ENCODE assay signal across 20 cellular contexts in the genomic region with DNA sequence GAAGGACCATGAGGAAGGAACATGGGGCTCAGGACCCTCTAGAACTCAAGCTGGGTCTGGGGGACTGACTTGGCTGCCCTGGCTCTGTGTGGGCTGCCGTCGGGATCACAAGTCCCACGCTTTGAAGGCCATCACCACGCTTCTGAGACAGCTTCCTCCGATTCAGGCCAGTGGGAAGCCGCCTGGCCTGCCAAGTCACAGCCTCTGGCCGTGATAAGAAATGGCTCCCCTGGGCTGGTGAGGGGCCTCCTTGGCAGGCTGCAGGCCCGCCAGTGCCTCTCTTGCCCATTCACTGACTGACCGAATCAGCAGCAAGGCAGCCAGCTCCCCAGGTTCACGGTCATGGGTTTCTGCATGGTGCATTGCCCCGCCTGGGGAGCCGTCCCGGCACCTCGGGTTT. TPM values are rescaled to one million over a fixed set of nuclear protein-coding genes. Genes with fewer than 3 reads are reported as not detected.
DNase-seq lines count a peak whose midpoint lies in the region; ATAC-seq, FAIRE-seq and TF ChIP-seq lines count a peak whose summit lies in the region.
"Had no signal": no experiment of that assay in that cellular context is flagged by ENCODE, and none has a peak within 500 bp of the region (broad histone marks: within the 10 kb centered on the region; RNA-seq: fewer than 3 reads in every experiment).

No MANE protein-coding gene starts in this region.

- FAIRE-seq in HepG2 (lab: Jason Lieb, UNC), result no peak
- FAIRE-seq: A549, GM12892, GM19239, HTR-8/SVneo had no signal

- H3K36me3 ChIP-seq in HepG2 (replicated peaks in 1 of 2; ENCODE audit: control insufficient read depth in 1 of 2, insufficient read depth in 2 of 2, low read length in 2 of 2), result no peaks in the 10 kb centered on the region
- no peaks in the 10 kb centered on the region for H3K36me3 ChIP-seq in right lobe of liver
- no peaks in the 10 kb centered on the region for H3K36me3 ChIP-seq in hepatocyte (replicated peaks; ENCODE audit: insufficient read depth, low read depth)
- H3K36me3 ChIP-seq in parathyroid adenoma (ENCODE audit: control insufficient read depth, insufficient read depth, low read length), result no peaks in the 10 kb centered on the region

- DNase-seq in HepG2 (ENCODE audit: low spot score) (no peak), right lobe of liver (no peak), hepatocyte (ENCODE audit: low spot score) (peak; percentile 5), NCI-H146 treated with DMSO at 0.1 percent for 48 hours (lab: John Stamatoyannopoulos, UW; ENCODE audit: unreplicated experiment) (no peak), lower leg skin (ENCODE audit: low spot score in 2 of 2) (no peak), NCI-H2107 treated with DMSO at 0.1 percent for 48 hours (lab: John Stamatoyannopoulos, UW; ENCODE audit: unreplicated experiment) (no peak)
- DNase-seq: CD4-positive, alpha-beta T cell; DND-41; GDM1; KBM-7; NCI-H1694; NCI-H446 treated with DMSO at 0.1 percent for 48 hours had no signal

- H4K20me1 ChIP-seq in HepG2 (ENCODE audit: insufficient read depth, low read length) (no peaks in the 10 kb centered on the region), hepatocyte (ENCODE audit: insufficient read depth, poor library complexity, severe bottlenecking) (no peaks in the 10 kb centered on the region)

- no TSS peak for BruUV-seq in HepG2 (replicated peaks; lab: Mats Ljungman, UMichigan)

- TF ChIP-seq CTCF in HepG2 (CRISPR knock-in tag; IDR thresholded peaks at IDR 0.05) (no peak), right lobe of liver (IDR thresholded peaks at IDR 0.05) (no peak), hepatocyte (IDR thresholded peaks at IDR 0.05; ENCODE audit: poor library complexity) (no peak), parathyroid adenoma (IDR thresholded peaks at IDR 0.05) (no peak), lower leg skin (IDR thresholded peaks at IDR 0.05) (no peak)

- WGBS in HepG2 (ENCODE audit: low lambda C conversion rate), result 100% methylated on average over 5 of the region's 14 CpGs
- no CpG with 5 or more reads among the region's 14 CpGs for WGBS in right lobe of liver (ENCODE audit: insufficient coverage, low coverage, low lambda C conversion rate, missing lambda C conversion rate)
- 92% methylated on average over 14 of the region's 14 CpGs for WGBS in hepatocyte (ENCODE audit: low lambda C conversion rate, missing lambda C conversion rate)
- WGBS in lower leg skin, 2 donors, result 95 to 96% methylated on average over 10 to 14 of the region's 14 CpGs

- intact Hi-C loops in HepG2 (cut with micrococcal nuclease; ENCODE audit: unreplicated experiment) (no loop called here), right lobe of liver (cut with DNase I) (no loop called here), lower leg skin (cut with DNase I; ENCODE audit: low total_unique reads) (no loop called here)

- H3K27me3 ChIP-seq in HepG2 (ENCODE audit: control insufficient read depth in 1 of 2, insufficient read depth in 2 of 2, low read length in 2 of 2) (no peaks in the 10 kb centered on the region), right lobe of liver (no peaks in the 10 kb centered on the region), hepatocyte (no peaks in the 10 kb centered on the region), parathyroid adenoma (ENCODE audit: control insufficient read depth, insufficient read depth, low read length) (no peaks in the 10 kb centered on the region)

- H3K79me2 ChIP-seq in HepG2 (ENCODE audit: insufficient read depth, low read length) (peaks cover 13% of the 10 kb centered on the region), hepatocyte (peaks cover 3% of the 10 kb centered on the region), parathyroid adenoma (no peaks in the 10 kb centered on the region)

- H3K4me1 ChIP-seq in HepG2 (ENCODE audit: insufficient read depth, low read length) (peaks cover 57% of the 10 kb centered on the region), right lobe of liver (peaks cover 0 to 9% (median 0%) of the 10 kb centered on the region in 4 donors), hepatocyte (ENCODE audit: insufficient read depth) (peaks cover 58% of the 10 kb centered on the region), parathyroid adenoma (peaks cover 39% of the 10 kb centered on the region)

- POLR2A ChIA-PET in HepG2 (lab: Yijun Ruan, JAX), result interaction anchor here (1.0 to 2.2 kb wide), 5 partner anchors 11 to 98 kb away, joined by 3 to 9 read pairs (median 4); no protein-coding TSS in a partner anchor

- H3K4me3 ChIP-seq in HepG2 (replicated peaks in 1 of 3; ENCODE audit: insufficient read depth in 1 of 3, low read depth in 2 of 3, low read length in 3 of 3) (no peak overlapping the region), right lobe of liver (no peak overlapping the region), hepatocyte (no peak overlapping the region), parathyroid adenoma (ENCODE audit: low read depth, low read length) (no peak overlapping the region), lower leg skin (ENCODE audit: low read depth, poor library complexity, severe bottlenecking) (no peak overlapping the region)
- H3K4me3 ChIP-seq: A549 had no signal

- CTCF ChIA-PET in HepG2 (lab: Yijun Ruan, JAX; ENCODE audit: low intra/inter-chr PET ratio, low total read pairs), result no interaction called here

- H2AFZ ChIP-seq in HepG2 (ENCODE audit: low read length) (no peak overlapping the region), hepatocyte (no peak overlapping the region), parathyroid adenoma (peak overlapping the region; percentile 25)

- no peak for ATAC-seq in HepG2
- no peak for ATAC-seq in right lobe of liver
- no peak for ATAC-seq in HG02623 (IDR thresholded peaks at IDR 0.05; ENCODE audit: unreplicated experiment)
- ATAC-seq: HCT116 had no signal

- H3K9ac ChIP-seq in HepG2 (ENCODE audit: insufficient read depth, low read depth, low read length) (no peak overlapping the region), parathyroid adenoma (no peak overlapping the region)

- H3K4me2 ChIP-seq in HepG2 (ENCODE audit: low read depth, low read length) (no peak overlapping the region), hepatocyte (peak overlapping the region; percentile 59), parathyroid adenoma (ENCODE audit: low read length) (peak overlapping the region; percentile 47)
- H3K4me2 ChIP-seq: A549 had no signal

- no peak for TF ChIP-seq POLR2A in HepG2 (IDR thresholded peaks at IDR 0.05; ENCODE audit: insufficient read depth in 1 of 2, low read depth in 2 of 2, low read length in 2 of 2)
- TF ChIP-seq POLR2A in right lobe of liver (IDR thresholded peaks at IDR 0.05), result no peak
- no peak for TF ChIP-seq POLR2A in lower leg skin (IDR thresholded peaks at IDR 0.05)

- peak overlapping the region; percentile 79 for H3K27ac ChIP-seq in HepG2 (ENCODE audit: extremely low read length, insufficient read depth, low read length)
- H3K27ac ChIP-seq in right lobe of liver, result no peak overlapping the region
- peak overlapping the region; percentile 92 for H3K27ac ChIP-seq in hepatocyte
- H3K27ac ChIP-seq in parathyroid adenoma, result peak overlapping the region; percentile 79
- H3K27ac ChIP-seq: A549 had no signal

- TF ChIP-seq EP300 in HepG2 (IDR thresholded peaks at IDR 0.05; ENCODE audit: low read depth in 2 of 2, low read length in 2 of 2), result no peak
- no peak for TF ChIP-seq EP300 in HepG2 (CRISPR knock-in tag; IDR thresholded peaks at IDR 0.05; ENCODE audit: borderline replicate concordance)

- in situ Hi-C loops in HepG2 (cut with HindIII; ENCODE audit: extremely low pct_ligation_motif_present, low pct_unique_long_range_greater_than_20kb), result no loop called here

- H3K9me2 ChIP-seq in hepatocyte (replicated peaks; ENCODE audit: insufficient read depth), result no peaks in the 10 kb centered on the region

- H3K9me3 ChIP-seq in HepG2 (ENCODE audit: low read length) (no peaks in the 10 kb centered on the region), right lobe of liver (no peaks in the 10 kb centered on the region), hepatocyte (ENCODE audit: low read depth) (no peaks in the 10 kb centered on the region), parathyroid adenoma (ENCODE audit: control insufficient read depth, low read length) (no peaks in the 10 kb centered on the region)
- H3K9me3 ChIP-seq: A549 had no signal

- TF ChIP-seq RAD21 in HepG2 (CRISPR knock-in tag; IDR thresholded peaks at IDR 0.05), result no peak

RNA-seq across cellular contexts. Expression of gene COMP, which starts 48.8 kb away (rescaled TPM):
- total RNA-seq in HepG2 (2016; rRNA removed; fragmentation: Illumina TruSeq; extraction: Trizol) (0.04 TPM in 1 of 2 replicates, not detected in the other), right lobe of liver (under 1 TPM in 2 of 6 experiments, not detected in 4; 0.11 to 0.31 TPM), hepatocyte (2.8 and 3.0 TPM in 2 replicates), lower leg skin (10 to 100 TPM; 12.6 to 18.3 (median 14.9) TPM)
- not detected in 2 replicates for total RNA-seq in HepG2 (2016; cell fraction: cytosol; rRNA removed; fragmentation: Illumina TruSeq; extraction: Trizol; ENCODE audit: low read depth)
- 0.04 TPM in 1 of 2 replicates, not detected in the other for total RNA-seq in HepG2 (2016; cell fraction: insoluble cytoplasmic fraction; rRNA removed; fragmentation: Illumina TruSeq; extraction: Trizol)
- not detected in 2 replicates for total RNA-seq in HepG2 (2016; cell fraction: membrane; rRNA removed; fragmentation: Illumina TruSeq; extraction: Trizol)
- total RNA-seq in HepG2 (2016; cell fraction: nucleus; rRNA removed; fragmentation: Illumina TruSeq; extraction: Trizol), result not detected in 2 replicates
- polyA plus RNA-seq in HepG2 (2011; rRNA removed) (0.13 and 0.16 TPM in 2 replicates), hepatocyte (12.5 and 16.3 TPM in 2 replicates)
- 0.16 and 0.19 TPM in 2 replicates for polyA plus RNA-seq in HepG2 (2011; cell fraction: cytosol; rRNA removed)
- 0.23 and 0.37 TPM in 2 replicates for polyA plus RNA-seq in HepG2 (2011; cell fraction: nucleus; rRNA removed)
- polyA plus RNA-seq in HepG2 (2012), result 0.36 and 0.49 TPM in 2 replicates
- polyA plus RNA-seq in HepG2 (2016; cell fraction: cytosol; fragmentation: Illumina TruSeq; extraction: Trizol; ENCODE audit: low read depth), result not detected in 2 replicates
- not detected in 2 replicates for polyA plus RNA-seq in HepG2 (2016; cell fraction: insoluble cytoplasmic fraction; fragmentation: Illumina TruSeq; extraction: Trizol; ENCODE audit: low read depth)
- 0.08 TPM in 1 of 2 replicates, not detected in the other for polyA plus RNA-seq in HepG2 (2016; cell fraction: membrane; fragmentation: Illumina TruSeq; extraction: Trizol; ENCODE audit: low read depth)
- polyA plus RNA-seq in HepG2 (2016; cell fraction: nucleus; fragmentation: Illumina TruSeq; extraction: Trizol; ENCODE audit: insufficient read depth, low read depth), result 0.31 and 0.66 TPM in 2 replicates
- polyA minus RNA-seq in HepG2 (2011; rRNA and poly(A)+ RNA removed; ENCODE audit: low replicate concordance), result not detected in 2 replicates
- polyA minus RNA-seq in HepG2 (2011; cell fraction: cytosol; rRNA and poly(A)+ RNA removed), result not detected in 2 replicates
- not detected in 2 replicates for polyA minus RNA-seq in HepG2 (2011; cell fraction: nucleus; rRNA and poly(A)+ RNA removed)
- total RNA-seq: CD4-positive, alpha-beta T cell; Right ventricle myocardium superior had no signal
- polyA plus RNA-seq: A549 had no signal

RNA-seq across cellular contexts. Expression of gene CRTC1, which starts 58.8 kb away (rescaled TPM):
- total RNA-seq in HepG2 (2016; rRNA removed; fragmentation: Illumina TruSeq; extraction: Trizol) (1.3 and 2.0 TPM in 2 replicates), right lobe of liver (1 to 10 TPM; 1.7 to 7.2 (median 4.9) TPM), hepatocyte (2.0 and 2.5 TPM in 2 replicates), lower leg skin (1 to 10 TPM; 2.1 to 5.5 (median 4.2) TPM)
- 1.1 and 1.4 TPM in 2 replicates for total RNA-seq in HepG2 (2016; cell fraction: cytosol; rRNA removed; fragmentation: Illumina TruSeq; extraction: Trizol; ENCODE audit: low read depth)
- total RNA-seq in HepG2 (2016; cell fraction: insoluble cytoplasmic fraction; rRNA removed; fragmentation: Illumina TruSeq; extraction: Trizol), result 1.7 and 2.3 TPM in 2 replicates
- total RNA-seq in HepG2 (2016; cell fraction: membrane; rRNA removed; fragmentation: Illumina TruSeq; extraction: Trizol), result 2.2 TPM in 2 replicates
- 3.1 and 3.5 TPM in 2 replicates for total RNA-seq in HepG2 (2016; cell fraction: nucleus; rRNA removed; fragmentation: Illumina TruSeq; extraction: Trizol)
- polyA plus RNA-seq in HepG2 (2011; rRNA removed) (2.7 and 3.2 TPM in 2 replicates), hepatocyte (4.5 and 4.8 TPM in 2 replicates)
- 0.50 and 0.95 TPM in 2 replicates for polyA plus RNA-seq in HepG2 (2011; cell fraction: cytosol; rRNA removed)
- polyA plus RNA-seq in HepG2 (2011; cell fraction: nucleus; rRNA removed), result 31.6 and 41.4 TPM in 2 replicates
- polyA plus RNA-seq in HepG2 (2012), result 6.5 and 6.6 TPM in 2 replicates
- 2.6 and 2.8 TPM in 2 replicates for polyA plus RNA-seq in HepG2 (2016; cell fraction: cytosol; fragmentation: Illumina TruSeq; extraction: Trizol; ENCODE audit: low read depth)
- polyA plus RNA-seq in HepG2 (2016; cell fraction: insoluble cytoplasmic fraction; fragmentation: Illumina TruSeq; extraction: Trizol; ENCODE audit: low read depth), result 5.0 and 6.1 TPM in 2 replicates
- polyA plus RNA-seq in HepG2 (2016; cell fraction: membrane; fragmentation: Illumina TruSeq; extraction: Trizol; ENCODE audit: low read depth), result 4.2 TPM in 2 replicates
- 17.9 and 20.5 TPM in 2 replicates for polyA plus RNA-seq in HepG2 (2016; cell fraction: nucleus; fragmentation: Illumina TruSeq; extraction: Trizol; ENCODE audit: insufficient read depth, low read depth)
- 1.4 and 2.3 TPM in 2 replicates for polyA minus RNA-seq in HepG2 (2011; rRNA and poly(A)+ RNA removed; ENCODE audit: low replicate concordance)
- polyA minus RNA-seq in HepG2 (2011; cell fraction: cytosol; rRNA and poly(A)+ RNA removed), result 2.1 and 2.7 TPM in 2 replicates
- 5.2 and 5.5 TPM in 2 replicates for polyA minus RNA-seq in HepG2 (2011; cell fraction: nucleus; rRNA and poly(A)+ RNA removed)

Comparison
In these comparisons a context has a peak if more than half of its experiments do, and no peak if none do; other contexts are left out.
1. H3K27ac ChIP-seq: peak in HepG2 (single experiment), hepatocyte (single experiment) and parathyroid adenoma (single experiment); none in right lobe of liver (0 of 3).